In genomic region chr22:35754761-35755160, GRCh38 we compare ENCODE assay signal across 20 cellular contexts. TPM values are rescaled to one million over a fixed set of nuclear protein-coding genes. Genes with fewer than 3 reads are reported as not detected.
A peak's percentile ranks its signal among the peaks of the same experiment; 100 is the strongest.
DNase-seq lines count a peak whose midpoint lies in the region; ATAC-seq, FAIRE-seq and TF ChIP-seq lines count a peak whose summit lies in the region.
"Had no signal": no experiment of that assay in that cellular context is flagged by ENCODE, and none has a peak within 500 bp of the region (broad histone marks: within the 10 kb centered on the region; RNA-seq: fewer than 3 reads in every experiment).

No MANE protein-coding gene starts in this region.

- no peaks in the 10 kb centered on the region for H3K9me2 ChIP-seq in OCI-LY7 (ENCODE audit: insufficient read depth, low read length)

- no peaks in the 10 kb centered on the region for H3K4me1 Mint-ChIP-seq in activated CD4-positive, alpha-beta T cell treated with anti-CD3 and anti-CD28 coated beads for 36 hours
- H3K4me1 Mint-ChIP-seq in endothelial cell (ENCODE audit: unreplicated experiment) = peaks cover 38% of the 10 kb centered on the region
- H3K4me1 Mint-ChIP-seq in CD8-positive, alpha-beta memory T cell = no peaks in the 10 kb centered on the region

- intact Hi-C loops in activated CD4-positive, alpha-beta T cell treated with anti-CD3 and anti-CD28 coated beads for 36 hours (cut with DNase I, micrococcal nuclease) = loop anchor here in 1 of 2 experiments (10.0 kb wide), 1 partner anchor 370 kb away; no protein-coding TSS in a partner anchor
- intact Hi-C loops in OCI-LY7 (cut with micrococcal nuclease; ENCODE audit: unreplicated experiment) = loop anchor here (5.0 kb wide), 4 partner anchors 88 to 263 kb away; no protein-coding TSS in a partner anchor

- no peak overlapping the region for H3K9ac ChIP-seq in keratinocyte (ENCODE audit: control insufficient read depth, extremely low read depth, insufficient read depth, low read length)
- H3K9ac ChIP-seq: BLaER1 treated with 17β-estradiol and CSF1 and Interleukin-3, amounts not matched to agents 10 nM and 100 nM; GM23248 had no signal

- no peak overlapping the region for H3K4me3 Mint-ChIP-seq in activated CD4-positive, alpha-beta T cell treated with anti-CD3 and anti-CD28 coated beads for 36 hours
- H3K4me3 Mint-ChIP-seq in endothelial cell (ENCODE audit: unreplicated experiment) = peak overlapping the region; percentile 13
- H3K4me3 Mint-ChIP-seq in CD8-positive, alpha-beta memory T cell = no peak overlapping the region
- H3K4me3 Mint-ChIP-seq: CD4-positive, CD25-positive, alpha-beta regulatory T cell had no signal

- dilution Hi-C loops in keratinocyte (cut with MboI; ENCODE audit: extremely low pct_ligation_motif_present, low sequenced_read_pairs) = no loop called here

- no peaks in the 10 kb centered on the region for H3K27me3 Mint-ChIP-seq in activated CD4-positive, alpha-beta T cell treated with anti-CD3 and anti-CD28 coated beads for 36 hours
- H3K27me3 Mint-ChIP-seq in endothelial cell (ENCODE audit: unreplicated experiment) = peaks cover 3% of the 10 kb centered on the region
- no peaks in the 10 kb centered on the region for H3K27me3 Mint-ChIP-seq in CD8-positive, alpha-beta memory T cell

- H3K4me3 ChIP-seq in OCI-LY7 (ENCODE audit: low read depth, low read length, poor library complexity, severe bottlenecking) = peak overlapping the region; percentile 26
- H3K4me3 ChIP-seq in keratinocyte (ENCODE audit: control insufficient read depth in 2 of 3, extremely low read depth in 1 of 3, insufficient read depth in 2 of 3, low read depth in 1 of 3, low read length in 3 of 3) = no peak overlapping the region
- no peak overlapping the region for H3K4me3 ChIP-seq in CD8-positive, alpha-beta memory T cell (ENCODE audit: low read length)
- H3K4me3 ChIP-seq: BLaER1 treated with 17β-estradiol and CSF1 and Interleukin-3, amounts not matched to agents 10 nM and 100 nM; GM23248 had no signal

- no peak for DNase-seq in activated CD4-positive, alpha-beta T cell treated with anti-CD3 and anti-CD28 coated beads for 36 hours
- DNase-seq in activated CD4-positive, alpha-beta T cell treated with anti-CD3 and anti-CD28 coated beads, Interleukin-2, amount 50 U/mL, for 1 hour = no peak
- DNase-seq in OCI-LY7 (ENCODE audit: low spot score) (no peak), endothelial cell (ENCODE audit: low spot score) (no peak), keratinocyte (ENCODE audit: low read depth, low spot score) (no peak), activated gamma-delta T cell (lab: John Stamatoyannopoulos, UW) (no peak), NCI-H1048 (lab: John Stamatoyannopoulos, UW) (no peak)
- no peak for DNase-seq in CD8-positive, alpha-beta memory T cell
- DNase-seq: 8988T, AML-193, Calu3, DMS 273 treated with DMSO at 0.1 percent for 48 hours, GM23248 had no signal

- H2AFZ ChIP-seq in OCI-LY7 (ENCODE audit: low read length) = peak overlapping the region; percentile 5; the same call in 1 of the 2 replicates
- H2AFZ ChIP-seq in keratinocyte (ENCODE audit: control insufficient read depth, low read length) = no peak overlapping the region
- H2AFZ ChIP-seq: GM23248 had no signal

- H3K9me3 Mint-ChIP-seq in activated CD4-positive, alpha-beta T cell treated with anti-CD3 and anti-CD28 coated beads for 36 hours (ENCODE audit: low read depth) = no peaks in the 10 kb centered on the region
- no peaks in the 10 kb centered on the region for H3K9me3 Mint-ChIP-seq in endothelial cell (ENCODE audit: unreplicated experiment)
- H3K9me3 Mint-ChIP-seq in CD8-positive, alpha-beta memory T cell = no peaks in the 10 kb centered on the region
- H3K9me3 Mint-ChIP-seq: CD4-positive, CD25-positive, alpha-beta regulatory T cell had no signal

- peak overlapping the region; percentile 54 for H3K4me2 ChIP-seq in OCI-LY7 (ENCODE audit: low read length)
- H3K4me2 ChIP-seq in keratinocyte (ENCODE audit: control insufficient read depth, extremely low read depth, insufficient read depth, low read depth, low read length) = no peak overlapping the region
- H3K4me2 ChIP-seq: BLaER1 treated with 17β-estradiol and CSF1 and Interleukin-3, amounts not matched to agents 10 nM and 100 nM had no signal

- no peaks in the 10 kb centered on the region for H4K20me1 ChIP-seq in OCI-LY7 (ENCODE audit: insufficient read depth, low read length)
- H4K20me1 ChIP-seq in keratinocyte (ENCODE audit: control insufficient read depth, extremely low read depth, insufficient read depth, low read length) = peaks cover 4% of the 10 kb centered on the region

- POLR2A ChIA-PET in activated CD4-positive, alpha-beta T cell treated with anti-CD3 and anti-CD28 coated beads for 36 hours (lab: Charles Lee) = no interaction called here
- POLR2A ChIA-PET in OCI-LY7 (lab: Charles Lee) = interaction anchor here (1.0 to 2.5 kb wide), 6 partner anchors 8 to 161 kb away, joined by 3 to 12 read pairs (median 4); no protein-coding TSS in a partner anchor
- POLR2A ChIA-PET in CD8-positive, alpha-beta memory T cell (lab: Charles Lee) = no interaction called here

- CTCF ChIA-PET in activated CD4-positive, alpha-beta T cell treated with anti-CD3 and anti-CD28 coated beads for 36 hours (lab: Charles Lee) = interaction anchor here (1.1 kb wide), 1 partner anchor 419 kb away, joined by 3 read pairs; no protein-coding TSS in a partner anchor
- CTCF ChIA-PET in OCI-LY7 (lab: Charles Lee; ENCODE audit: unreplicated experiment) = no interaction called here
- CTCF ChIA-PET in CD8-positive, alpha-beta memory T cell (lab: Charles Lee) = interaction anchor here (0.8 kb wide), 1 partner anchor 9 kb away, joined by 3 read pairs; no protein-coding TSS in a partner anchor

- ATAC-seq in activated CD4-positive, alpha-beta T cell treated with anti-CD3 and anti-CD28 coated beads for 36 hours = peak; percentile 36
- ATAC-seq: HCT116 had no signal

- H3K79me2 ChIP-seq in OCI-LY7 (ENCODE audit: insufficient read depth, low read depth, low read length) = no peaks in the 10 kb centered on the region; the same call in 1 of the 2 replicates
- H3K79me2 ChIP-seq in keratinocyte (ENCODE audit: control insufficient read depth, insufficient read depth, low read length) = no peaks in the 10 kb centered on the region

- no TSS peak for BruUV-seq in OCI-LY7 (replicated peaks; lab: Mats Ljungman, UMichigan)

- peaks cover 91% of the 10 kb centered on the region for H3K4me1 ChIP-seq in OCI-LY7 (ENCODE audit: insufficient read depth, low read length, poor library complexity, severe bottlenecking)
- H3K4me1 ChIP-seq in keratinocyte (ENCODE audit: control insufficient read depth, extremely low read depth, insufficient read depth, low read length) = peaks cover 6% of the 10 kb centered on the region
- no peaks in the 10 kb centered on the region for H3K4me1 ChIP-seq in CD8-positive, alpha-beta memory T cell (ENCODE audit: insufficient read depth, low read length)

- H3K27me3 ChIP-seq in keratinocyte (ENCODE audit: control insufficient read depth, extremely low read depth, insufficient read depth, low read length) = no peaks in the 10 kb centered on the region
- H3K27me3 ChIP-seq in CD8-positive, alpha-beta memory T cell (ENCODE audit: insufficient read depth, low read length, poor library complexity, severe bottlenecking) = no peaks in the 10 kb centered on the region

- H3K36me3 ChIP-seq in OCI-LY7 (ENCODE audit: insufficient read depth, low read length) = peaks cover 57% of the 10 kb centered on the region
- H3K36me3 ChIP-seq in keratinocyte (ENCODE audit: control insufficient read depth in 2 of 2, extremely low read depth in 1 of 2, insufficient read depth in 2 of 2, low read length in 2 of 2) = peaks cover 18 to 20% of the 10 kb centered on the region in 2 experiments
- H3K36me3 ChIP-seq in CD8-positive, alpha-beta memory T cell (ENCODE audit: insufficient read depth, low read length) = no peaks in the 10 kb centered on the region

- no peaks in the 10 kb centered on the region for H3K9me1 ChIP-seq in keratinocyte (ENCODE audit: control insufficient read depth, extremely low read depth, insufficient read depth, low read length)

- H3K27ac ChIP-seq in OCI-LY7 (ENCODE audit: low read depth, low read length, poor library complexity, severe bottlenecking) = peak overlapping the region; percentile 99
- H3K27ac ChIP-seq in keratinocyte (ENCODE audit: control insufficient read depth, insufficient read depth, low read length) = no peak overlapping the region
- H3K27ac ChIP-seq in CD8-positive, alpha-beta memory T cell (ENCODE audit: low read depth, low read length) = no peak overlapping the region
- H3K27ac ChIP-seq: BLaER1 treated with 17β-estradiol and CSF1 and Interleukin-3, amounts not matched to agents 10 nM and 100 nM; GM23248 had no signal

- peak; percentile 64 for FAIRE-seq in keratinocyte (lab: Jason Lieb, UNC)
- FAIRE-seq: GM12891, H54, HTR-8/SVneo had no signal

- TF ChIP-seq CTCF in OCI-LY7 (conservative IDR thresholded peaks at IDR 0.05; ENCODE audit: low read length) (no peak), endothelial cell (IDR thresholded peaks at IDR 0.05; ENCODE audit: unreplicated experiment) (no peak), keratinocyte (optimal IDR thresholded peaks at IDR 0.05 in 1 of 3, IDR thresholded peaks at IDR 0.05 in 1 of 3, conservative IDR thresholded peaks at IDR 0.05 in 1 of 3; ENCODE audit: extremely low read depth in 1 of 3, insufficient read depth in 2 of 3, low read length in 3 of 3) (no peak)

- no peak overlapping the region for H3K27ac Mint-ChIP-seq in activated CD4-positive, alpha-beta T cell treated with anti-CD3 and anti-CD28 coated beads for 36 hours
- no peak overlapping the region for H3K27ac Mint-ChIP-seq in endothelial cell (ENCODE audit: unreplicated experiment)
- H3K27ac Mint-ChIP-seq in CD8-positive, alpha-beta memory T cell = no peak overlapping the region
- H3K27ac Mint-ChIP-seq: CD4-positive, CD25-positive, alpha-beta regulatory T cell had no signal

- no peaks in the 10 kb centered on the region for H3K36me3 Mint-ChIP-seq in activated CD4-positive, alpha-beta T cell treated with anti-CD3 and anti-CD28 coated beads for 36 hours (ENCODE audit: low read depth)
- peaks cover 26% of the 10 kb centered on the region for H3K36me3 Mint-ChIP-seq in endothelial cell (ENCODE audit: low read depth, unreplicated experiment)
- no peaks in the 10 kb centered on the region for H3K36me3 Mint-ChIP-seq in CD8-positive, alpha-beta memory T cell
- H3K36me3 Mint-ChIP-seq: CD4-positive, CD25-positive, alpha-beta regulatory T cell had no signal

- H3K9me3 ChIP-seq in OCI-LY7 (ENCODE audit: low read length) (no peaks in the 10 kb centered on the region), keratinocyte (ENCODE audit: control insufficient read depth, low read depth, low read length) (no peaks in the 10 kb centered on the region)
- H3K9me3 ChIP-seq in CD8-positive, alpha-beta memory T cell (ENCODE audit: low read length) = no peaks in the 10 kb centered on the region
- H3K9me3 ChIP-seq: BLaER1 treated with 17β-estradiol and CSF1 and Interleukin-3, amounts not matched to agents 10 nM and 100 nM had no signal

RNA-seq across cellular contexts. Expression of gene APOL5, which starts 37.1 kb away (rescaled TPM):
- total RNA-seq in activated CD4-positive, alpha-beta T cell treated with anti-CD3 and anti-CD28 coated beads for 36 hours = not detected
- 1.8 and 3.9 TPM in 2 replicates for total RNA-seq in OCI-LY7 (2014; rRNA removed; shearing (Covaris generic))
- 0.67 and 1.2 TPM in 2 replicates for total RNA-seq in OCI-LY7 (2022)
- not detected for total RNA-seq in endothelial cell (ENCODE audit: unreplicated experiment)
- not detected in 3 replicates for polyA plus RNA-seq in keratinocyte
- polyA plus RNA-seq in keratinocyte (2011; ENCODE audit: low read depth) = not detected
- polyA plus RNA-seq in keratinocyte (2011; cell fraction: cytosol; rRNA removed) = not detected in 2 replicates
- polyA plus RNA-seq in keratinocyte (2011; cell fraction: nucleus; rRNA removed) = not detected in 2 replicates
- not detected in 2 replicates for polyA plus RNA-seq in keratinocyte (2012; ENCODE audit: low replicate concordance)
- polyA minus RNA-seq in keratinocyte = not detected in 3 replicates
- not detected for polyA minus RNA-seq in keratinocyte (2011; cell fraction: cytosol; rRNA and poly(A)+ RNA removed)
- polyA minus RNA-seq in keratinocyte (2011; cell fraction: nucleus; rRNA and poly(A)+ RNA removed) = not detected in 2 replicates
- total RNA-seq in CD8-positive, alpha-beta memory T cell = not detected
- polyA plus RNA-seq in CD8-positive, alpha-beta memory T cell = not detected
- total RNA-seq: Calu3; CD4-positive, CD25-positive, alpha-beta regulatory T cell; G401; GM23248 had no signal
- polyA plus RNA-seq: CD4-positive, CD25-positive, alpha-beta regulatory T cell; GM23248 had no signal
